1 cellular context compared by ENCODE assay signal in genomic region chr15:90033448-90033847, GRCh38.
TF ChIP-seq lines count a peak whose summit lies in the region.

No MANE protein-coding gene starts in this region.

TF ChIP-seq in SK-N-SH treated with all-trans-retinoic acid at 6 μM for 48 hours, 23 proteins besides CTCF, POLR2A, EP300 and RAD21 (continued from another document):
- no peak for TF ChIP-seq TSHZ2 (CRISPR knock-in tag; IDR thresholded peaks at IDR 0.05)
